ENCODE assay signal across 19 cellular contexts in genomic region chr16:72840591-72841381, GRCh38.
A peak's percentile ranks its signal among the peaks of the same experiment; 100 is the strongest.
DNase-seq lines count a peak whose midpoint lies in the region; ATAC-seq and TF ChIP-seq lines count a peak whose summit lies in the region.
"Had no signal": no experiment of that assay in that cellular context is flagged by ENCODE, and none has a peak within 500 bp of the region (broad histone marks: within the 10 kb centered on the region; RNA-seq: fewer than 3 reads in every experiment).

No MANE protein-coding gene starts in this region.

- ATAC-seq in sciatic nerve = peak; percentile 57
- ATAC-seq: activated CD8-positive, alpha-beta T cell treated with anti-CD3 and anti-CD28 coated beads for 36 hours; HCT116; natural killer cell treated with Interleukin-12 subunit alpha and Interleukin-12 subunit beta and Interleukin-15 and Interleukin-18, amount 100 ng/mL, for 72 hours; T-cell had no signal

- H3K9me3 ChIP-seq in fibroblast of lung (ENCODE audit: control insufficient read depth, insufficient read depth, low read depth, low read length) = no peaks in the 10 kb centered on the region
- H3K9me3 ChIP-seq: breast epithelium had no signal

- no peak overlapping the region for H2AFZ ChIP-seq in fibroblast of lung (ENCODE audit: low read length)

- H3K36me3 ChIP-seq in fibroblast of lung (ENCODE audit: control insufficient read depth, insufficient read depth, low read length) = no peaks in the 10 kb centered on the region
- H3K36me3 ChIP-seq: breast epithelium had no signal

- CTCF ChIA-PET in GM10248 (lab: Yijun Ruan, JAX) = interaction anchor here (1.2 to 2.1 kb wide), 6 partner anchors 8 to 341 kb away, joined by 3 to 16 read pairs (median 4); no protein-coding TSS in a partner anchor

- TF ChIP-seq CTCF in GM10248 (IDR thresholded peaks at IDR 0.05; ENCODE audit: control extremely low read depth, extremely low read depth, low read depth, missing control alignments) (no peak), fibroblast of lung (conservative IDR thresholded peaks at IDR 0.05 in 1 of 2, IDR thresholded peaks at IDR 0.05 in 1 of 2; ENCODE audit: low read depth in 1 of 2, low read length in 2 of 2) (no peak)

- H3K4me1 ChIP-seq in fibroblast of lung (ENCODE audit: control insufficient read depth, extremely low read depth, insufficient read depth, low read length) = peaks cover 17% of the 10 kb centered on the region

- H3K27me3 ChIP-seq in fibroblast of lung (ENCODE audit: control insufficient read depth, insufficient read depth, low read length) = no peaks in the 10 kb centered on the region
- H3K27me3 ChIP-seq: breast epithelium had no signal

- POLR2A ChIA-PET in GM10248 (lab: Yijun Ruan, JAX) = no interaction called here

- peak overlapping the region in 1 of 4 experiments; percentile 1 for H3K4me3 ChIP-seq in fibroblast of lung (replicated peaks in 1 of 4; ENCODE audit: control extremely low read depth in 1 of 4, insufficient read depth in 1 of 4, low read depth in 3 of 4, low read length in 4 of 4)
- H3K4me3 ChIP-seq: breast epithelium had no signal

- H3K27ac ChIP-seq in fibroblast of lung (ENCODE audit: insufficient read depth, low read length) = peak overlapping the region; percentile 35
- H3K27ac ChIP-seq: breast epithelium, VCaP had no signal

- DNase-seq in GM10248 (ENCODE audit: extremely low spot score) (peak; percentile 38), NAMALWA (ENCODE audit: low spot score) (peak; percentile 22), fibroblast of lung (ENCODE audit: low read depth in 2 of 2) (peak in 1 of 2 donors; percentile 64), sciatic nerve (ENCODE audit: low spot score) (no peak), SKM-1 (lab: John Stamatoyannopoulos, UW; ENCODE audit: unreplicated experiment) (no peak), NCI-H1105 (lab: John Stamatoyannopoulos, UW) (no peak), 8988T (no peak), NCI-H1930 (lab: John Stamatoyannopoulos, UW) (no peak)
- DNase-seq: activated CD8-positive, alpha-beta T cell treated with anti-CD3 and anti-CD28 coated beads for 36 hours; activated T-cell treated with anti-CD3 and anti-CD28 coated beads, Interleukin-2, amount 50 U/mL, for 48 hours; Calu3; effector memory CD4-positive, alpha-beta T cell; NCI-H1417 treated with DMSO at 0.1 percent for 48 hours; NCI-H2227 treated with DMSO at 0.1 percent for 48 hours; T-cell had no signal

- peaks cover 8% of the 10 kb centered on the region for H3K79me2 ChIP-seq in fibroblast of lung (ENCODE audit: control insufficient read depth, insufficient read depth, low read length)

- peak overlapping the region; percentile 17 for H3K4me2 ChIP-seq in fibroblast of lung (ENCODE audit: extremely low read depth, insufficient read depth, low read length)

- no peak overlapping the region for H3K9ac ChIP-seq in fibroblast of lung (ENCODE audit: insufficient read depth, low read length)

- intact Hi-C loops in sciatic nerve (cut with DNase I) = no loop called here

- no peaks in the 10 kb centered on the region for H4K20me1 ChIP-seq in fibroblast of lung (ENCODE audit: control insufficient read depth, extremely low read depth, insufficient read depth, low read length)

Comparison
In these comparisons a context has a peak if more than half of its experiments do, and no peak if none do; other contexts are left out.
1. DNase-seq: peak in GM10248 (single experiment) and NAMALWA (single experiment); none in sciatic nerve (single experiment), SKM-1 (single experiment), NCI-H1105 (single experiment), 8988T (single experiment) and NCI-H1930 (0 of 2).